ENCODE assay signal across 15 cellular contexts in the genomic region with DNA sequence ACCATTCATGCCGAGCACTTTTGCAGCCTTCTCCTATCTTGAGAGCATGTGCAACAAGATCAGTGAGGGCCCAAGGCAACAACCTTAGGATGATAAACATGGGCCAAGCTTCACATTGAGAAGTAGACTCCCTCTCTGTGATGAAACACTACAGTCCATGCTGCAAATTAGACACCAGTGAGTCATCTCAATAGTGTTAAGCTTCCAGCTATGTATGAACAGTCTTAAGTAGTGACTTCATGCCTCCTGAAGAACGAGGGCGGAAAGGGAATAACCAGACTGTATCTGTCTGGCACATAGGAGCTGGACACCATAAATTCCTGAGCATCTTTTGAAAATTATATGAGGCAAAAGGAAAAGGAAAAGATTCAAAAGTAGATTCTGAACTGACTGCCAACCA.
DNase-seq lines count a peak whose midpoint lies in the region; ATAC-seq, FAIRE-seq and TF ChIP-seq lines count a peak whose summit lies in the region.
"Had no signal": no experiment of that assay in that cellular context is flagged by ENCODE, and none has a peak within 500 bp of the region (broad histone marks: within the 10 kb centered on the region; RNA-seq: fewer than 3 reads in every experiment).

No MANE protein-coding gene starts in this region.

- no peaks in the 10 kb centered on the region for H3K4me1 ChIP-seq in right atrium auricular region
- H3K4me1 ChIP-seq: SJCRH30 had no signal

- H3K9me3 ChIP-seq in right atrium auricular region: peaks cover 0 to 7% of the 10 kb centered on the region in 2 donors
- H3K9me3 ChIP-seq: SJCRH30 had no signal

- H3K4me3 ChIP-seq in skeletal muscle cell (ENCODE audit: low read depth, low read length): no peak overlapping the region
- H3K4me3 ChIP-seq in right atrium auricular region: no peak overlapping the region
- H3K4me3 ChIP-seq: SJCRH30 had no signal

- DNase-seq in H54 (ENCODE audit: insufficient read length, low spot score) (peak; percentile 6), fibroblast of peridontal ligament (ENCODE audit: extremely low read depth) (peak; percentile 91), skeletal muscle cell (ENCODE audit: low read depth) (peak; percentile 92), NCI-H748 (lab: John Stamatoyannopoulos, UW; ENCODE audit: unreplicated experiment) (no peak), right atrium auricular region (ENCODE audit: low spot score) (no peak)
- DNase-seq: activated CD8-positive, alpha-beta memory T cell treated with anti-CD3 and anti-CD28 coated beads, Interleukin-2, amount 10 ng/mL, durations not matched to agents 7 days and 5 days; activated naive CD8-positive, alpha-beta T cell treated with anti-CD3 and anti-CD28 coated beads for 36 hours; effector memory CD4-positive, alpha-beta T cell; GOT3; NCI-H1694 treated with DMSO at 0.1 percent for 48 hours; right cardiac atrium; WERI-Rb-1 had no signal

- TF ChIP-seq CTCF in right atrium auricular region (IDR thresholded peaks at IDR 0.05): no peak

- ATAC-seq in SK-N-SH treated with all-trans-retinoic acid at 6 μM for 48 hours (peak; percentile 80), GM21786 (IDR thresholded peaks at IDR 0.05; ENCODE audit: unreplicated experiment) (no peak)
- ATAC-seq: activated CD8-positive, alpha-beta memory T cell treated with anti-CD3 and anti-CD28 coated beads, Interleukin-2, amount 10 ng/mL, durations not matched to agents 7 days and 5 days; right cardiac atrium had no signal

- H3K27ac ChIP-seq in right atrium auricular region: no peak overlapping the region
- H3K27ac ChIP-seq: SJCRH30, WERI-Rb-1 had no signal

- no peak for TF ChIP-seq POLR2A in H54 (IDR thresholded peaks at IDR 0.05; ENCODE audit: low read depth, low read length)

- FAIRE-seq in H54 (lab: Jason Lieb, UNC): peak; percentile 91

- H3K36me3 ChIP-seq in right atrium auricular region: no peaks in the 10 kb centered on the region
- H3K36me3 ChIP-seq: SJCRH30, WERI-Rb-1 had no signal

- H3K27me3 ChIP-seq in right atrium auricular region: no peaks in the 10 kb centered on the region
- H3K27me3 ChIP-seq: SJCRH30 had no signal

TF ChIP-seq in SK-N-SH treated with all-trans-retinoic acid at 6 μM for 48 hours, 23 proteins besides CTCF, POLR2A, EP300 and RAD21:
- TF ChIP-seq ISL1 (CRISPR knock-in tag; IDR thresholded peaks at IDR 0.05) (no peak), ZNF8 (CRISPR knock-in tag; IDR thresholded peaks at IDR 0.05) (no peak), ZFP30 (CRISPR knock-in tag; IDR thresholded peaks at IDR 0.05) (no peak), RARB (CRISPR knock-in tag; IDR thresholded peaks at IDR 0.05) (no peak), SNAI2 (CRISPR knock-in tag; IDR thresholded peaks at IDR 0.05) (no peak), CSDC2 (CRISPR knock-in tag; IDR thresholded peaks at IDR 0.05) (no peak), TOX (CRISPR knock-in tag; IDR thresholded peaks at IDR 0.05; ENCODE audit: borderline replicate concordance) (no peak), ZC3H10 (CRISPR knock-in tag; IDR thresholded peaks at IDR 0.05) (no peak), ARNTL (CRISPR knock-in tag; IDR thresholded peaks at IDR 0.05; ENCODE audit: borderline replicate concordance, low read depth) (no peak), OSR1 (CRISPR knock-in tag; IDR thresholded peaks at IDR 0.05) (no peak), ZNF70 (CRISPR knock-in tag; IDR thresholded peaks at IDR 0.05) (no peak), BACH2 (CRISPR knock-in tag; IDR thresholded peaks at IDR 0.05; ENCODE audit: borderline replicate concordance) (no peak)
- TF ChIP-seq, protein P1, sequence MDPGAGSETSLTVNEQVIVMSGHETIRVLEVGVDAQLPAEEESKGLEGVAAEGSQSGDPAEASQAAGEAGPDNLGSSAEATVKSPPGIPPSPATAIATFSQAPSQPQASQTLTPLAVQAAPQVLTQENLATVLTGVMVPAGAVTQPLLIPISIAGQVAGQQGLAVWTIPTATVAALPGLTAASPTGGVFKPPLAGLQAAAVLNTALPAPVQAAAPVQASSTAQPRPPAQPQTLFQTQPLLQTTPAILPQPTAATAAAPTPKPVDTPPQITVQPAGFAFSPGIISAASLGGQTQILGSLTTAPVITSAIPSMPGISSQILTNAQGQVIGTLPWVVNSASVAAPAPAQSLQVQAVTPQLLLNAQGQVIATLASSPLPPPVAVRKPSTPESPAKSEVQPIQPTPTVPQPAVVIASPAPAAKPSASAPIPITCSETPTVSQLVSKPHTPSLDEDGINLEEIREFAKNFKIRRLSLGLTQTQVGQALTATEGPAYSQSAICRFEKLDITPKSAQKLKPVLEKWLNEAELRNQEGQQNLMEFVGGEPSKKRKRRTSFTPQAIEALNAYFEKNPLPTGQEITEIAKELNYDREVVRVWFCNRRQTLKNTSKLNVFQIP (CRISPR knock-in tag; IDR thresholded peaks at IDR 0.05; ENCODE audit: borderline replicate concordance, low read depth): no peak

Comparison
In these comparisons a context has a peak if more than half of its experiments do, and no peak if none do; other contexts are left out.
1. DNase-seq: peak in H54 (single experiment), fibroblast of peridontal ligament (single experiment) and skeletal muscle cell (single experiment); none in NCI-H748 (single experiment) and right atrium auricular region (single experiment).